17 cellular contexts compared by ENCODE assay signal in genomic region chr18:56085561-56085960, GRCh38.
DNase-seq lines count a peak whose midpoint lies in the region; ATAC-seq and TF ChIP-seq lines count a peak whose summit lies in the region.
"Had no signal": no experiment of that assay in that cellular context is flagged by ENCODE, and none has a peak within 500 bp of the region (broad histone marks: within the 10 kb centered on the region; RNA-seq: fewer than 3 reads in every experiment).

No MANE protein-coding gene starts in this region.

- H3K27me3 Mint-ChIP-seq in chondrocyte (ENCODE audit: low read depth): no peaks in the 10 kb centered on the region
- H3K27me3 Mint-ChIP-seq in activated T-cell treated with anti-CD3 and anti-CD28 coated beads, Interleukin-2, amount 50 U/mL, for 4 hours (ENCODE audit: low read depth): no peaks in the 10 kb centered on the region

- no peak overlapping the region for H3K4me3 ChIP-seq in choroid plexus epithelial cell (ENCODE audit: low read depth, low read length)
- H3K4me3 ChIP-seq: PC-9 had no signal

- TF ChIP-seq CTCF in choroid plexus epithelial cell (conservative IDR thresholded peaks at IDR 0.05; ENCODE audit: low read depth, low read length): no peak
- TF ChIP-seq CTCF in chondrocyte (IDR thresholded peaks at IDR 0.05): no peak

- peak; percentile 12 for DNase-seq in AG08396 (ENCODE audit: low spot score)
- DNase-seq in M059J (ENCODE audit: low read depth): peak; percentile 56
- peak; percentile 78 for DNase-seq in choroid plexus epithelial cell (ENCODE audit: low read depth)
- DNase-seq in iris pigment epithelial cell (ENCODE audit: low read depth): peak; percentile 87
- DNase-seq in chondrocyte (ENCODE audit: low spot score): no peak
- no peak for DNase-seq in activated T-cell treated with anti-CD3 and anti-CD28 coated beads, Interleukin-2, amount 50 U/mL, for 4 hours
- DNase-seq in stimulated activated CD4-positive, alpha-beta T cell treated with anti-CD3 and anti-CD28 coated beads, Interleukin-15, amount 100 ng/mL, for 24 hours: no peak
- DNase-seq in activated CD8-positive, alpha-beta memory T cell treated with anti-CD3 and anti-CD28 coated beads, Interleukin-2, amount 50 U/mL, for 4 hours: no peak
- DNase-seq: activated naive CD4-positive, alpha-beta T cell treated with Interleukin-2 at 50 U/mL for 16 hours; AML-193; erythroblast; NCI-H1417; NCI-H446 treated with DMSO at 0.1 percent for 48 hours; PC-9; stimulated activated CD4-positive, alpha-beta T cell treated with anti-CD3 and anti-CD28 coated beads, Interleukin-12 subunit alpha, Interleukin-12 subunit beta, amount 100 ng/mL, for 4 hours; SW 1271; WERI-Rb-1 had no signal

- H3K27ac Mint-ChIP-seq in chondrocyte (ENCODE audit: unreplicated experiment): no peak overlapping the region

- H3K36me3 Mint-ChIP-seq in chondrocyte (ENCODE audit: low read depth): no peaks in the 10 kb centered on the region
- H3K36me3 Mint-ChIP-seq in activated T-cell treated with anti-CD3 and anti-CD28 coated beads, Interleukin-2, amount 50 U/mL, for 4 hours (ENCODE audit: insufficient read depth): no peaks in the 10 kb centered on the region

- peaks cover 19% of the 10 kb centered on the region for H3K4me1 Mint-ChIP-seq in chondrocyte (ENCODE audit: low read depth)
- H3K4me1 Mint-ChIP-seq in activated T-cell treated with anti-CD3 and anti-CD28 coated beads, Interleukin-2, amount 50 U/mL, for 4 hours (ENCODE audit: low read depth): no peaks in the 10 kb centered on the region

- no peak for ATAC-seq in activated T-cell treated with anti-CD3 and anti-CD28 coated beads, Interleukin-2, amount 50 U/mL, for 4 hours

- no peaks in the 10 kb centered on the region for H3K9me3 Mint-ChIP-seq in chondrocyte (ENCODE audit: low read depth)
- H3K9me3 Mint-ChIP-seq in activated T-cell treated with anti-CD3 and anti-CD28 coated beads, Interleukin-2, amount 50 U/mL, for 4 hours: peaks cover 4% of the 10 kb centered on the region

- no peak overlapping the region for H3K4me3 Mint-ChIP-seq in chondrocyte (ENCODE audit: unreplicated experiment)
- no peak overlapping the region for H3K4me3 Mint-ChIP-seq in activated T-cell treated with anti-CD3 and anti-CD28 coated beads, Interleukin-2, amount 50 U/mL, for 4 hours

Comparison
In these comparisons a context has a peak if more than half of its experiments do, and no peak if none do; other contexts are left out.
1. DNase-seq: peak in AG08396 (single experiment), M059J (single experiment), choroid plexus epithelial cell (single experiment) and iris pigment epithelial cell (single experiment); none in chondrocyte (single experiment), activated T-cell treated with anti-CD3 and anti-CD28 coated beads, Interleukin-2, amount 50 U/mL, for 4 hours (single experiment), stimulated activated CD4-positive, alpha-beta T cell treated with anti-CD3 and anti-CD28 coated beads, Interleukin-15, amount 100 ng/mL, for 24 hours (single experiment) and activated CD8-positive, alpha-beta memory T cell treated with anti-CD3 and anti-CD28 coated beads, Interleukin-2, amount 50 U/mL, for 4 hours (single experiment).